In the genomic region with DNA sequence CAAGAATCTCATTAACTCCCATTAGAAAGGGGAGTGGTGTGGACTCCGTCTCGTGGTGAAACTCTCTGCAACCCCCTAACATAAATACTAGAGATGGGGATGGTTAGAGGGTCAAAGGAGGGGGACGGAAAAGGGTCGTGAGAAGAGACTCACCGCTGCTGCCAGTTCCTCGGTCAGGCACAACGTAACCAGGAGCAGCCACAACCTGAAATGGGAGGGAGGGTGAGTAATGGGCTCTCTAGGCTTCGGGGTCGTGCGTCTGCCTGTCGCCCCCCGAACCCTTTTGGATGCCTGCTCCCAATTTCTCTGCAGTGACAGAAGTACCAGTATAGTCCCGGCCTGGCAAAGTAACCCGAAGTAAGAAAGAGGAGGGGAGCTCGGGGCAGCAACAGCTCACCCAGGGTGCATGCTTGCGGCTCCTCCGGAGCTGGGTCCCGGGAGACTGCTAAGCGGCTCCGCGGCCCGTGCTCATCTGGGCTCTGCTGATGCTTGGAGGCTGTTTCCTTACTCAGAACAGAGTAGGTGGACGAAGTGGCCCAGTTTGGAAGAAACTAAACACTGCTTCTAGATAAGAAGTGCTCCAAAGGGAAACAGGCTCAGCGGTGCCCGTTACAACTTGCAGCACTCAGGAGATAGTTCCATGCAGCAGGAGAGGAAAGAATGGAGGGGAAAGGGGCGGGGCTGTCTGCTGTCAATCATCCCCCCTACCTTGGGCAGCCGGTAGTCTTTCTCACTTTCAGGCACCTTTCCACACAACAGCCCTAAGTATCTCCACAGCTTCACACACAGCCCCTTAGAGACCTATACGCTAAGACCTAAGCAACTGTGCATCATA, we compare ENCODE assay signal across 9 cellular contexts. TPM values are rescaled to one million over a fixed set of nuclear protein-coding genes. Genes with fewer than 3 reads are reported as not detected.
DNase-seq lines count a peak whose midpoint lies in the region; ATAC-seq and TF ChIP-seq lines count a peak whose summit lies in the region.
"Had no signal": no experiment of that assay in that cellular context is flagged by ENCODE, and none has a peak within 500 bp of the region (broad histone marks: within the 10 kb centered on the region; RNA-seq: fewer than 3 reads in every experiment).

A gene (minus strand): TSS at position 634 of the 835 bp plus-strand sequence. CDS start 226 bp downstream, at position 408.

- DNase-seq in DMS53 (lab: John Stamatoyannopoulos, UW), result peak; percentile 54
- peak; percentile 74 for DNase-seq in RWPE1 (ENCODE audit: low spot score)
- DNase-seq in fibroblast of villous mesenchyme (ENCODE audit: low read depth), result no peak
- DNase-seq in omental fat pad (ENCODE audit: low spot score), result no peak
- no peak for DNase-seq in COLO668 (lab: John Stamatoyannopoulos, UW; ENCODE audit: unreplicated experiment)
- DNase-seq in Kasumi-1 (lab: John Stamatoyannopoulos, UW), result no peak
- DNase-seq in activated T-cell treated with anti-CD3 and anti-CD28 coated beads, Interleukin-2, amount 50 U/mL, for 24 hours, result no peak
- no peak for DNase-seq in T-helper 2 cell treated with Interferon-gamma antibody and Interleukin-4, amounts not matched to agents 5 μg/mL and 100 μg/mL, for 36 hours (ENCODE audit: low spot score)

- CTCF ChIA-PET in RWPE1 (lab: Yijun Ruan, JAX), result no interaction called here

- peaks cover 6% of the 10 kb centered on the region for H3K4me1 Mint-ChIP-seq in activated T-cell treated with anti-CD3 and anti-CD28 coated beads, Interleukin-2, amount 50 U/mL, for 24 hours (ENCODE audit: low read depth)
- no peaks in the 10 kb centered on the region for H3K4me1 Mint-ChIP-seq in T-helper 2 cell treated with Interferon-gamma antibody and Interleukin-4, amounts not matched to agents 5 μg/mL and 100 μg/mL, for 36 hours (ENCODE audit: low read depth)

- H3K27ac ChIP-seq in RWPE1, result peak within 1 kb of the TSS; percentile 80

- peak within 1 kb of the TSS; percentile 81 for H3K4me3 ChIP-seq in fibroblast of villous mesenchyme (ENCODE audit: low read depth, low read length)

- peaks cover 71% of the 10 kb centered on the region for H3K27me3 Mint-ChIP-seq in activated T-cell treated with anti-CD3 and anti-CD28 coated beads, Interleukin-2, amount 50 U/mL, for 24 hours
- H3K27me3 Mint-ChIP-seq in T-helper 2 cell treated with Interferon-gamma antibody and Interleukin-4, amounts not matched to agents 5 μg/mL and 100 μg/mL, for 36 hours (ENCODE audit: low read depth), result peaks cover 30% of the 10 kb centered on the region

- H3K27ac Mint-ChIP-seq in activated T-cell treated with anti-CD3 and anti-CD28 coated beads, Interleukin-2, amount 50 U/mL, for 24 hours, result no peak within 1 kb of the TSS
- H3K27ac Mint-ChIP-seq in T-helper 2 cell treated with Interferon-gamma antibody and Interleukin-4, amounts not matched to agents 5 μg/mL and 100 μg/mL, for 36 hours, result no peak within 1 kb of the TSS

- no peaks in the 10 kb centered on the region for H3K9me3 Mint-ChIP-seq in activated T-cell treated with anti-CD3 and anti-CD28 coated beads, Interleukin-2, amount 50 U/mL, for 24 hours
- no peaks in the 10 kb centered on the region for H3K9me3 Mint-ChIP-seq in T-helper 2 cell treated with Interferon-gamma antibody and Interleukin-4, amounts not matched to agents 5 μg/mL and 100 μg/mL, for 36 hours

- ATAC-seq in omental fat pad (ENCODE audit: low FRiP score), result peak; percentile 26

- POLR2A ChIA-PET in RWPE1 (lab: Yijun Ruan, JAX; ENCODE audit: low non-redundant PET), result no interaction called here

- H3K4me3 Mint-ChIP-seq in activated T-cell treated with anti-CD3 and anti-CD28 coated beads, Interleukin-2, amount 50 U/mL, for 24 hours, result no peak within 1 kb of the TSS
- no peak within 1 kb of the TSS for H3K4me3 Mint-ChIP-seq in T-helper 2 cell treated with Interferon-gamma antibody and Interleukin-4, amounts not matched to agents 5 μg/mL and 100 μg/mL, for 36 hours

- TF ChIP-seq CTCF in RWPE1 (conservative IDR thresholded peaks at IDR 0.05; ENCODE audit: low read depth), result no peak
- TF ChIP-seq CTCF in fibroblast of villous mesenchyme (IDR thresholded peaks at IDR 0.05; ENCODE audit: insufficient read depth, low read depth, low read length), result no peak
- no peak for TF ChIP-seq CTCF in omental fat pad (IDR thresholded peaks at IDR 0.05)

- no peaks in the 10 kb centered on the region for H3K36me3 Mint-ChIP-seq in activated T-cell treated with anti-CD3 and anti-CD28 coated beads, Interleukin-2, amount 50 U/mL, for 24 hours (ENCODE audit: low read depth)
- H3K36me3 Mint-ChIP-seq in T-helper 2 cell treated with Interferon-gamma antibody and Interleukin-4, amounts not matched to agents 5 μg/mL and 100 μg/mL, for 36 hours (ENCODE audit: low read depth), result no peaks in the 10 kb centered on the region

RNA-seq across cellular contexts. Expression of the gene that starts here (rescaled TPM):
- total RNA-seq in fibroblast of villous mesenchyme (0.32 and 1.7 TPM in 2 replicates), omental fat pad (1 to 10 TPM in 3 of 4 donors, under 1 TPM in 1; 0.38 to 4.5 (median 2.4) TPM)
- total RNA-seq: SK-MEL-5 had no signal

Comparison
In these comparisons a context has a peak if more than half of its experiments do, and no peak if none do; other contexts are left out.
1. DNase-seq: peak in DMS53 (single experiment) and RWPE1 (single experiment); none in fibroblast of villous mesenchyme (single experiment), omental fat pad (single experiment), COLO668 (single experiment), Kasumi-1 (0 of 2), activated T-cell treated with anti-CD3 and anti-CD28 coated beads, Interleukin-2, amount 50 U/mL, for 24 hours (single experiment) and T-helper 2 cell treated with Interferon-gamma antibody and Interleukin-4, amounts not matched to agents 5 μg/mL and 100 μg/mL, for 36 hours (single experiment).